18 cellular contexts compared by ENCODE assay signal in the genomic region with DNA sequence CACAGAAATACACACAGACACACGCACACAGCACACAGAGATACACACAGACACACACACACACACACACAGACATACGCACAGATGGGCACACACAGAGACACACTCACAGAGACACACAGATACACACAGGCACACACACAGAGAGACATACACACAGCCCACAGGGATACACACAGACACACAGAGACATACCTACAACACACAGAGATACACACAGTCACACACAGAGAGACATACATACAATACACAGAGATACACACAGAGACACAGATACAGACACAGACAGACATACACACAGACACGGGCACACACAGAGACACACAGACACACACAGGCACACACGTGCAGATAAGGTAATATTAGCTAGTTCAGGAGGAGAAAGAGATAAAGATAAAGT.
DNase-seq lines count a peak whose midpoint lies in the region; ATAC-seq, FAIRE-seq and TF ChIP-seq lines count a peak whose summit lies in the region.
"Had no signal": no experiment of that assay in that cellular context is flagged by ENCODE, and none has a peak within 500 bp of the region (broad histone marks: within the 10 kb centered on the region; RNA-seq: fewer than 3 reads in every experiment).

No MANE protein-coding gene starts in this region.

- intact Hi-C loops in IMR-90 (cut with micrococcal nuclease): no loop called here
- intact Hi-C loops in K562 (cut with micrococcal nuclease): no loop called here

- peaks cover 34% of the 10 kb centered on the region for H3K4me1 ChIP-seq in IMR-90 (ENCODE audit: control insufficient read depth, insufficient read depth, low read length)
- peaks cover 0 to 2% of the 10 kb centered on the region in 2 experiments; a peak in 1 of 5 replicates for H3K4me1 ChIP-seq in K562 (replicated peaks in 1 of 2; ENCODE audit: control insufficient read depth in 2 of 2, insufficient read depth in 2 of 2, low read length in 2 of 2)
- H3K4me1 ChIP-seq: HAP-1 had no signal

- no peak overlapping the region for H2BK20ac ChIP-seq in IMR-90 (ENCODE audit: low read depth, low read length)

- peak overlapping the region; percentile 63; the same call in 1 of the 2 replicates for H2AK5ac ChIP-seq in IMR-90 (ENCODE audit: low read depth, low read length)

- H3K27ac Mint-ChIP-seq in nephron: peak overlapping the region; percentile 5 to 72 (median 52)
- H3K27ac Mint-ChIP-seq: B cell; CD4-positive, CD25-positive, alpha-beta regulatory T cell; T-cell had no signal

- H2BK120ac ChIP-seq in IMR-90 (ENCODE audit: low read depth, low read length): no peak overlapping the region

- no peaks in the 10 kb centered on the region for H3K79me2 ChIP-seq in K562 (ENCODE audit: control insufficient read depth, insufficient read depth, low read length)

- dilution Hi-C loops in IMR-90 (cut with HindIII; ENCODE audit: low sequenced_read_pairs, unreplicated experiment): no loop called here

- CTCF ChIA-PET in IMR-90 (lab: Yijun Ruan, JAX): no interaction called here
- CTCF ChIA-PET in K562 (lab: Yijun Ruan, JAX; ENCODE audit: low intra/inter-chr PET ratio): no interaction called here

- H3K27ac ChIP-seq in IMR-90 (ENCODE audit: insufficient read depth, low read length): no peak overlapping the region
- no peak overlapping the region for H3K27ac ChIP-seq in K562 (ENCODE audit: extremely low read depth, low read depth, low read length)

- peaks cover 5% of the 10 kb centered on the region for H3K27me3 Mint-ChIP-seq in nephron (ENCODE audit: low read depth)

- peak overlapping the region in 1 of 2 experiments; percentile 14; a peak in 1 of 4 replicates for H4K8ac ChIP-seq in IMR-90 (ENCODE audit: low read depth in 2 of 2, low read length in 2 of 2)

- H3K4me3 ChIP-seq in IMR-90 (ENCODE audit: insufficient read depth, low read depth, low read length) (no peak overlapping the region), K562 (no peak overlapping the region)
- H3K4me3 ChIP-seq: HAP-1 had no signal

- no peaks in the 10 kb centered on the region for H3K9me3 Mint-ChIP-seq in nephron
- H3K9me3 Mint-ChIP-seq: CD4-positive, CD25-positive, alpha-beta regulatory T cell; T-cell had no signal

- POLR2A ChIA-PET in IMR-90 (lab: Charles Lee; ENCODE audit: unreplicated experiment) (no interaction called here), K562 (lab: Yijun Ruan, JAX) (no interaction called here)

- H3K18ac ChIP-seq in IMR-90 (ENCODE audit: low read depth, low read length): no peak overlapping the region

- H3K56ac ChIP-seq in IMR-90 (ENCODE audit: extremely low read depth, insufficient read depth, low read length): no peak overlapping the region

- H3K79me1 ChIP-seq in IMR-90 (ENCODE audit: low read depth in 1 of 2, low read length in 2 of 2): peaks cover 46 to 95% of the 10 kb centered on the region in 2 experiments

- no peak overlapping the region; the same call in 2 of the 3 replicates for H2BK15ac ChIP-seq in IMR-90 (ENCODE audit: low read depth, low read length)

- peak overlapping the region in 1 of 3 experiments; percentile 9 for H3K4me3 Mint-ChIP-seq in nephron
- H3K4me3 Mint-ChIP-seq: B cell; CD4-positive, CD25-positive, alpha-beta regulatory T cell; T-cell had no signal

- H3K23ac ChIP-seq in IMR-90 (ENCODE audit: low read depth, low read length): peak overlapping the region; percentile 79

- TF ChIP-seq POLR2A in GM12892 (IDR thresholded peaks at IDR 0.05; ENCODE audit: low read depth, low read length) (no peak), IMR-90 (IDR thresholded peaks at IDR 0.05; ENCODE audit: low read depth, low read length) (no peak), K562 (conservative IDR thresholded peaks at IDR 0.05) (no peak)

- H3K27me3 ChIP-seq in IMR-90 (ENCODE audit: control insufficient read depth, insufficient read depth, low read length) (no peaks in the 10 kb centered on the region), K562 (ENCODE audit: control insufficient read depth in 2 of 2, insufficient read depth in 2 of 2, low read length in 2 of 2) (peaks cover 28 to 56% of the 10 kb centered on the region in 2 experiments)

- FAIRE-seq in GM12892 (lab: Jason Lieb, UNC) (peak; percentile 24), K562 (lab: Jason Lieb, UNC) (peak; percentile 51)

- DNase-seq in GM12892 (ENCODE audit: insufficient read length): no peak
- no peak for DNase-seq in IMR-90
- DNase-seq in K562 (ENCODE audit: extremely low read depth in 1 of 4, low spot score in 3 of 4): no peak
- no peak for DNase-seq in COLO668 (lab: John Stamatoyannopoulos, UW; ENCODE audit: unreplicated experiment)
- no peak for DNase-seq in NCI-H82 treated with DMSO at 0.1 percent for 48 hours (lab: John Stamatoyannopoulos, UW; ENCODE audit: unreplicated experiment)
- DNase-seq: CD4-positive, CD25-positive, alpha-beta regulatory T cell; MM.1S; NCI-H1092 treated with DMSO at 0.1 percent for 48 hours; NCI-H187; NCI-H226; NCI-H69; OCI-M1; SK-N-SH; T-cell had no signal

- no peak overlapping the region for H4K5ac ChIP-seq in IMR-90 (ENCODE audit: low read depth, low read length)

- ATAC-seq in IMR-90 (ENCODE audit: low read depth) (no peak), K562 (no peak), GM19395 (IDR thresholded peaks at IDR 0.05; ENCODE audit: unreplicated experiment) (no peak)
- ATAC-seq: T-cell had no signal

- no peaks in the 10 kb centered on the region for H3K9me3 ChIP-seq in IMR-90 (ENCODE audit: control insufficient read depth, insufficient read depth, low read length)
- H3K9me3 ChIP-seq in K562 (replicated peaks; ENCODE audit: control insufficient read depth, insufficient read depth, low read depth, low read length): no peaks in the 10 kb centered on the region
- H3K9me3 ChIP-seq: HAP-1, SK-N-SH had no signal

- H2AFZ ChIP-seq in IMR-90 (replicated peaks; ENCODE audit: low read length, poor library complexity) (no peak overlapping the region), K562 (ENCODE audit: low read depth, low read length) (no peak overlapping the region)

- no peak overlapping the region for H2AK9ac ChIP-seq in IMR-90 (replicated peaks; ENCODE audit: low read depth, low read length, poor library complexity)

- peak overlapping the region; percentile 39 for H2BK5ac ChIP-seq in IMR-90 (ENCODE audit: low read depth, low read length, poor library complexity, severe bottlenecking)

- BruUV-seq in IMR-90 (replicated peaks; lab: Mats Ljungman, UMichigan) (no TSS peak), K562 (replicated peaks; lab: Mats Ljungman, UMichigan) (no TSS peak)

- no peak overlapping the region for H4K91ac ChIP-seq in IMR-90 (ENCODE audit: insufficient read depth, low read depth, low read length)

- no peaks in the 10 kb centered on the region for H3K36me3 Mint-ChIP-seq in nephron (ENCODE audit: low read depth)
- H3K36me3 Mint-ChIP-seq: CD4-positive, CD25-positive, alpha-beta regulatory T cell; T-cell had no signal

- H3K4me2 ChIP-seq in IMR-90 (ENCODE audit: low read depth, low read length) (no peak overlapping the region), K562 (ENCODE audit: insufficient read depth, low read length) (no peak overlapping the region)
- H3K4me2 ChIP-seq: SK-N-SH had no signal

- no peak overlapping the region for H3K4ac ChIP-seq in IMR-90 (ENCODE audit: low read depth, low read length)

- H4K20me1 ChIP-seq in IMR-90 (ENCODE audit: insufficient read depth, low read length) (peaks cover 58% of the 10 kb centered on the region), K562 (replicated peaks; ENCODE audit: control insufficient read depth, insufficient read depth, low read length) (no peaks in the 10 kb centered on the region)

- TF ChIP-seq CTCF in IMR-90 (conservative IDR thresholded peaks at IDR 0.05; ENCODE audit: low read depth, low read length) (no peak), K562 (IDR thresholded peaks at IDR 0.05 in 2 of 3, conservative IDR thresholded peaks at IDR 0.05 in 1 of 3; ENCODE audit: insufficient read depth in 2 of 3, low read depth in 1 of 3, low read length in 3 of 3) (no peak), nephron (IDR thresholded peaks at IDR 0.05; ENCODE audit: unreplicated experiment in 3 of 3) (no peak)

- TF ChIP-seq RAD21 in IMR-90 (IDR thresholded peaks at IDR 0.05; ENCODE audit: low read length) (no peak), K562 (CRISPR knock-in tag; conservative IDR thresholded peaks at IDR 0.05 in 1 of 2, IDR thresholded peaks at IDR 0.05 in 1 of 2) (no peak)

- H3K9ac ChIP-seq in IMR-90 (ENCODE audit: low read depth, low read length): no peak overlapping the region
- no peak overlapping the region for H3K9ac ChIP-seq in K562 (ENCODE audit: insufficient read depth in 1 of 2, low read depth in 2 of 2, low read length in 2 of 2)
- H3K9ac ChIP-seq: SK-N-SH had no signal

- in situ Hi-C loops in IMR-90 (cut with MboI; ENCODE audit: low sequenced_read_pairs) (no loop called here), K562 (cut with MboI) (no loop called here)

- peak overlapping the region; percentile 79 for H3K14ac ChIP-seq in IMR-90 (replicated peaks; ENCODE audit: low read depth, low read length)

- no peak for TF ChIP-seq EP300 in K562 (IDR thresholded peaks at IDR 0.05; ENCODE audit: low read length)

- H3K4me1 Mint-ChIP-seq in nephron: peaks cover 81% of the 10 kb centered on the region
- H3K4me1 Mint-ChIP-seq: B cell; CD4-positive, CD25-positive, alpha-beta regulatory T cell; T-cell had no signal

- WGBS in IMR-90 (ENCODE audit: extremely low coverage in 2 of 2, insufficient read length in 1 of 2), 2 experiments: 100% methylated on average over 2 of the region's 4 CpGs; no CpG with 5 or more reads in 1 of the 2 experiments
- WGBS in K562 (ENCODE audit: insufficient coverage, low coverage, missing lambda C conversion rate): 0% methylated on average over 4 of the region's 4 CpGs

- no peaks in the 10 kb centered on the region; the same call in 1 of the 2 replicates for H3K36me3 ChIP-seq in IMR-90 (ENCODE audit: control insufficient read depth, insufficient read depth, low read length)
- no peaks in the 10 kb centered on the region for H3K36me3 ChIP-seq in K562 (ENCODE audit: control insufficient read depth, insufficient read depth, low read length)
- H3K36me3 ChIP-seq: HAP-1 had no signal

- peaks cover 22% of the 10 kb centered on the region for H3K9me1 ChIP-seq in IMR-90 (ENCODE audit: insufficient read depth, low read length)
- H3K9me1 ChIP-seq in K562 (ENCODE audit: control insufficient read depth, insufficient read depth, low read length): no peaks in the 10 kb centered on the region

TF ChIP-seq in IMR-90, 13 proteins besides CTCF, POLR2A, EP300 and RAD21 (continues in another document):
- TF ChIP-seq FOS (IDR thresholded peaks at IDR 0.05; ENCODE audit: low read depth, low read length) (no peak), MAZ (IDR thresholded peaks at IDR 0.05; ENCODE audit: borderline replicate concordance, low read depth, low read length) (no peak), SMC3 (IDR thresholded peaks at IDR 0.05; ENCODE audit: low read depth, low read length) (no peak), CEBPB (IDR thresholded peaks at IDR 0.05; ENCODE audit: low read depth, low read length) (no peak)

TF ChIP-seq in K562, 482 proteins besides CTCF, POLR2A, EP300 and RAD21 (continues in another document):
- TF ChIP-seq MCM3 (IDR thresholded peaks at IDR 0.05) (peak; percentile 51; the same call in 1 of the 2 replicates), MBD2 (IDR thresholded peaks at IDR 0.05; ENCODE audit: borderline replicate concordance, low read depth) (no peak), TSC22D4 (tag; IDR thresholded peaks at IDR 0.05) (0 out of 2 replicates have a peak, but pooled peaks have one; percentile 55)
